In genomic region chr19:42170715-42171114, GRCh38 we compare ENCODE assay signal across 20 cellular contexts. TPM values are rescaled to one million over a fixed set of nuclear protein-coding genes. Genes with fewer than 3 reads are reported as not detected.
A peak's percentile ranks its signal among the peaks of the same experiment; 100 is the strongest.
DNase-seq lines count a peak whose midpoint lies in the region; FAIRE-seq and TF ChIP-seq lines count a peak whose summit lies in the region.
"Had no signal": no experiment of that assay in that cellular context is flagged by ENCODE, and none has a peak within 500 bp of the region (broad histone marks: within the 10 kb centered on the region; RNA-seq: fewer than 3 reads in every experiment).

No MANE protein-coding gene starts in this region.

- H3K23ac ChIP-seq in neuronal stem cell (ENCODE audit: low read depth, low read length, poor library complexity), result peak overlapping the region; percentile 34

- TF ChIP-seq CTCF in brain (conservative IDR thresholded peaks at IDR 0.05) (no peak), glutamatergic neuron (IDR thresholded peaks at IDR 0.05; ENCODE audit: partially characterized antibody, unreplicated experiment) (no peak)

- peak overlapping the region; percentile 11 for H3K18ac ChIP-seq in neuronal stem cell (ENCODE audit: low read length)

- intact Hi-C loops in head of caudate nucleus (cut with DNase I), result no loop called here

- H3K27me3 ChIP-seq in neuronal stem cell (ENCODE audit: control insufficient read depth in 3 of 3, insufficient read depth in 3 of 3, low read depth in 1 of 3, low read length in 3 of 3), result peaks cover 2 to 59% (median 20%) of the 10 kb centered on the region in 3 experiments

- H3K27me3 Mint-ChIP-seq in brain (peaks cover 13% of the 10 kb centered on the region), glutamatergic neuron (ENCODE audit: unreplicated experiment) (peaks cover 22% of the 10 kb centered on the region)

- no peaks in the 10 kb centered on the region for H3K79me1 ChIP-seq in neuronal stem cell (ENCODE audit: low read depth, low read length)

- DNase-seq in HTR-8/SVneo (ENCODE audit: insufficient read length, low spot score) (no peak), glutamatergic neuron (no peak), neuronal stem cell (ENCODE audit: low spot score) (no peak), ACHN (no peak), NCI-H1092 (lab: John Stamatoyannopoulos, UW) (no peak), head of caudate nucleus (no peak), NCI-H1417 treated with DMSO at 0.1 percent for 48 hours (lab: John Stamatoyannopoulos, UW) (no peak)
- DNase-seq: BE2C; CD4-positive, CD25-positive, alpha-beta regulatory T cell; CD8-positive, alpha-beta memory T cell; COR-L47; GDM1; GM23248; IMR-90 had no signal

- H2AFZ ChIP-seq in neuronal stem cell (ENCODE audit: low read length), result no peak overlapping the region
- H2AFZ ChIP-seq: GM23248 had no signal

- peaks cover 86% of the 10 kb centered on the region for H3K4me1 Mint-ChIP-seq in brain
- H3K4me1 Mint-ChIP-seq in glutamatergic neuron (ENCODE audit: low read depth, unreplicated experiment), result peaks cover 67% of the 10 kb centered on the region

- H3K4me1 ChIP-seq in neuronal stem cell (ENCODE audit: control insufficient read depth in 2 of 2, insufficient read depth in 1 of 2, low read depth in 1 of 2, low read length in 2 of 2), result peaks cover 8 to 49% of the 10 kb centered on the region in 2 donors
- H3K4me1 ChIP-seq: BE2C, HAP-1 had no signal

- H4K91ac ChIP-seq in neuronal stem cell (ENCODE audit: low read depth, low read length, poor library complexity), result no peak overlapping the region

- no peak overlapping the region for H2BK12ac ChIP-seq in neuronal stem cell (ENCODE audit: low read length)

- H2BK5ac ChIP-seq in neuronal stem cell (ENCODE audit: low read length), result no peak overlapping the region

- H3K36me3 Mint-ChIP-seq in brain (no peaks in the 10 kb centered on the region), glutamatergic neuron (ENCODE audit: unreplicated experiment) (no peaks in the 10 kb centered on the region)

- H3K27ac Mint-ChIP-seq in brain (peak overlapping the region; percentile 2 to 99 (median 86)), glutamatergic neuron (ENCODE audit: unreplicated experiment) (peak overlapping the region; percentile 95)
- H3K27ac Mint-ChIP-seq: CD4-positive, CD25-positive, alpha-beta regulatory T cell; CD8-positive, alpha-beta memory T cell had no signal

- peak overlapping the region; percentile 7 for H3K9ac ChIP-seq in neuronal stem cell (ENCODE audit: low read depth, low read length, poor library complexity)
- H3K9ac ChIP-seq: GM23248 had no signal

- no peak overlapping the region for H2BK120ac ChIP-seq in neuronal stem cell (ENCODE audit: low read depth, low read length)

- no peak overlapping the region for H2BK15ac ChIP-seq in neuronal stem cell (ENCODE audit: low read length)

- no peak overlapping the region for H3K27ac ChIP-seq in neuronal stem cell (replicated peaks; ENCODE audit: low read length)
- H3K27ac ChIP-seq: GM23248, HL-60 had no signal

- no peak overlapping the region for H3K4ac ChIP-seq in neuronal stem cell (ENCODE audit: low read length)

- H3K14ac ChIP-seq in neuronal stem cell (ENCODE audit: low read length), result peak overlapping the region; percentile 64

- H2AK5ac ChIP-seq in neuronal stem cell (ENCODE audit: low read depth, low read length), result no peak overlapping the region

- H3K9me3 ChIP-seq in neuronal stem cell (replicated peaks in 1 of 2; ENCODE audit: control insufficient read depth in 2 of 2, insufficient read depth in 1 of 2, low read depth in 1 of 2, low read length in 2 of 2), result no peaks in the 10 kb centered on the region
- H3K9me3 ChIP-seq: BE2C, HAP-1 had no signal

- H3K4me3 Mint-ChIP-seq in brain, result peak overlapping the region in 4 of 5 experiments; percentile 21 to 62 (median 40)
- peak overlapping the region; percentile 100 for H3K4me3 Mint-ChIP-seq in glutamatergic neuron (ENCODE audit: unreplicated experiment)

- no peaks in the 10 kb centered on the region for H3K9me3 Mint-ChIP-seq in brain
- H3K9me3 Mint-ChIP-seq in glutamatergic neuron (ENCODE audit: unreplicated experiment), result peaks cover 41% of the 10 kb centered on the region
- H3K9me3 Mint-ChIP-seq: CD4-positive, CD25-positive, alpha-beta regulatory T cell; CD8-positive, alpha-beta memory T cell had no signal

- no peak overlapping the region for H3K4me3 ChIP-seq in neuronal stem cell (ENCODE audit: low read length in 2 of 2)
- H3K4me3 ChIP-seq: GM23248, HAP-1 had no signal

- in situ Hi-C loops in ACHN (cut with HindIII; ENCODE audit: low pct_ligation_motif_present, low pct_unique_long_range_greater_than_20kb, low sequenced_read_pairs), result no loop called here

- peak; percentile 23 for FAIRE-seq in HTR-8/SVneo (lab: Jason Lieb, UNC)
- FAIRE-seq: GM12892, GM18507 had no signal

- no peaks in the 10 kb centered on the region for H3K36me3 ChIP-seq in neuronal stem cell (replicated peaks in 1 of 2; ENCODE audit: control insufficient read depth in 2 of 2, insufficient read depth in 2 of 2, low read length in 2 of 2)
- H3K36me3 ChIP-seq: BE2C, HAP-1 had no signal

- H4K8ac ChIP-seq in neuronal stem cell (ENCODE audit: low read depth, low read length), result no peak overlapping the region

- WGBS in neuronal stem cell (ENCODE audit: extremely low coverage in 2 of 2, insufficient read length in 2 of 2, insufficient replicate concordance in 1 of 2), 2 donors, result no CpG with 5 or more reads among the region's 16 CpGs

- H3K4me2 ChIP-seq in neuronal stem cell (ENCODE audit: insufficient read depth, low read length, poor library complexity, severe bottlenecking), result no peak overlapping the region

RNA-seq across cellular contexts. Expression of gene POU2F2, which starts 38.5 kb away (rescaled TPM):
- 6.9 TPM for polyA plus RNA-seq in brain (ENCODE audit: insufficient read depth, low read depth, low replicate concordance)
- total RNA-seq in glutamatergic neuron (ENCODE audit: unreplicated experiment), result 53.4 TPM
- 2.4 TPM for polyA plus RNA-seq in neuronal stem cell (2013, experiment 1 of 2)
- polyA plus RNA-seq in neuronal stem cell (2013, experiment 2 of 2), result 2.5 TPM
- total RNA-seq: A172 had no signal

RNA-seq across cellular contexts. Expression of gene DEDD2, which starts 46.8 kb away (rescaled TPM):
- 63.1 TPM for polyA plus RNA-seq in brain (ENCODE audit: insufficient read depth, low read depth, low replicate concordance)
- 30.7 TPM for total RNA-seq in glutamatergic neuron (ENCODE audit: unreplicated experiment)
- polyA plus RNA-seq in neuronal stem cell (2013, experiment 1 of 2), result 29.2 TPM
- polyA plus RNA-seq in neuronal stem cell (2013, experiment 2 of 2), result 27.6 TPM

RNA-seq across cellular contexts. Expression of gene ZNF526, which starts 49.4 kb away (rescaled TPM):
- 6.3 TPM for polyA plus RNA-seq in brain (ENCODE audit: insufficient read depth, low read depth, low replicate concordance)
- total RNA-seq in glutamatergic neuron (ENCODE audit: unreplicated experiment), result 12.0 TPM
- 5.4 TPM for polyA plus RNA-seq in neuronal stem cell (2013, experiment 1 of 2)
- 5.2 TPM for polyA plus RNA-seq in neuronal stem cell (2013, experiment 2 of 2)
